Comparison of ENCODE assay signal across 21 cellular contexts in the genomic region with DNA sequence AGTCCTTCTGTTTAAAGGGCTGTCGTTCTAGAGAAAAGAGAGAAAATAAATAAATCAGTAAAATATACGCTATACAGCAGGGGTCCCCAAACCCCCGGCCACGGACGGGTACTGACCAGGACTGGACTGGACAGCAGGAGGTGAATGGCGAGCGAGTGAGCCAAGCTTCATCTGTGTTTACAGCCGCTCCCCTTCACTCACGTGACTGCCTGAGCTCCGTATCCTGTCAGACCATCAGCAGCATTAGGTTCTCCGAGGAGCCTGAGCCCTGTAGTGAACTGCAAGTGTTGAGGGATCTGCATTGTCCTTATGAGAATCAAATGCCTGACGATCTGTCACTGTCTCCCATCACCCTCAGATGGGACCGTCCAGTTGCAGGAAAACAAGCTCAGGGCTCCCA.
DNase-seq lines count a peak whose midpoint lies in the region; ATAC-seq, FAIRE-seq and TF ChIP-seq lines count a peak whose summit lies in the region.
"Had no signal": no experiment of that assay in that cellular context is flagged by ENCODE, and none has a peak within 500 bp of the region (broad histone marks: within the 10 kb centered on the region; RNA-seq: fewer than 3 reads in every experiment).

No MANE protein-coding gene starts in this region.

- ATAC-seq in K562, result peak; percentile 95
- ATAC-seq: activated naive CD8-positive, alpha-beta T cell treated with anti-CD3 and anti-CD28 coated beads, Interleukin-2, amount 50 U/mL, for 24 hours; activated T-helper 17 cell treated with anti-CD3 and anti-CD28 coated beads, Interleukin-2, amount 50 U/mL, for 72 hours; foreskin keratinocyte; stimulated activated naive B cell treated with anti-CD40 and anti-IgM and Interleukin-4, amounts not matched to agents 10 μg/mL and 1 μg/mL and 100 μg/mL, for 72 hours had no signal

- H2BK120ac ChIP-seq in neuronal stem cell (ENCODE audit: low read depth, low read length), result no peak overlapping the region

- H3K79me1 ChIP-seq in neuronal stem cell (ENCODE audit: low read depth, low read length), result no peaks in the 10 kb centered on the region

- no peak overlapping the region for H3K23ac ChIP-seq in neuronal stem cell (ENCODE audit: low read depth, low read length, poor library complexity)

- H3K27me3 ChIP-seq in K562 (ENCODE audit: control insufficient read depth in 2 of 2, insufficient read depth in 2 of 2, low read length in 2 of 2) (peaks cover 7 to 11% of the 10 kb centered on the region in 2 experiments; a peak in 4 of 5 replicates), neuronal stem cell (ENCODE audit: control insufficient read depth in 3 of 3, insufficient read depth in 3 of 3, low read depth in 1 of 3, low read length in 3 of 3) (no peaks in the 10 kb centered on the region)
- H3K27me3 ChIP-seq: BLaER1, foreskin keratinocyte, neutrophil, tibial artery had no signal

- no peak for TF ChIP-seq POLR2A in K562 (conservative IDR thresholded peaks at IDR 0.05)

- no peak for TF ChIP-seq EP300 in K562 (IDR thresholded peaks at IDR 0.05; ENCODE audit: low read length)

- H3K4ac ChIP-seq in neuronal stem cell (ENCODE audit: low read length), result no peak overlapping the region

- peak overlapping the region; percentile 57 for H3K4me2 ChIP-seq in K562 (ENCODE audit: insufficient read depth, low read length)
- H3K4me2 ChIP-seq in neuronal stem cell (ENCODE audit: insufficient read depth, low read length, poor library complexity, severe bottlenecking), result no peak overlapping the region
- H3K4me2 ChIP-seq: BLaER1 had no signal

- H3K9me3 ChIP-seq in K562 (replicated peaks; ENCODE audit: control insufficient read depth, insufficient read depth, low read depth, low read length), result no peaks in the 10 kb centered on the region
- H3K9me3 ChIP-seq in neuronal stem cell (replicated peaks in 1 of 2; ENCODE audit: control insufficient read depth in 2 of 2, insufficient read depth in 1 of 2, low read depth in 1 of 2, low read length in 2 of 2), result no peaks in the 10 kb centered on the region
- H3K9me3 ChIP-seq: BLaER1, neutrophil, tibial artery had no signal

- no peak overlapping the region for H3K14ac ChIP-seq in neuronal stem cell (ENCODE audit: low read length)

- H3K4me3 ChIP-seq in K562 (no peak overlapping the region), neuronal stem cell (ENCODE audit: low read length in 2 of 2) (no peak overlapping the region)
- H3K4me3 ChIP-seq: BLaER1, tibial artery had no signal

- H3K36me3 ChIP-seq in K562 (ENCODE audit: control insufficient read depth, insufficient read depth, low read length) (no peaks in the 10 kb centered on the region), neuronal stem cell (replicated peaks in 1 of 2; ENCODE audit: control insufficient read depth in 2 of 2, insufficient read depth in 2 of 2, low read length in 2 of 2) (no peaks in the 10 kb centered on the region)
- H3K36me3 ChIP-seq: BLaER1, neutrophil, tibial artery had no signal

- H3K27ac ChIP-seq in K562 (ENCODE audit: extremely low read depth, low read depth, low read length) (no peak overlapping the region), neuronal stem cell (replicated peaks; ENCODE audit: low read length) (no peak overlapping the region)
- H3K27ac ChIP-seq: BLaER1, foreskin keratinocyte, neutrophil, tibial artery had no signal

- FAIRE-seq in K562 (lab: Jason Lieb, UNC), result no peak
- FAIRE-seq: bronchial epithelial cell had no signal

- DNase-seq in NCI-H146 (lab: John Stamatoyannopoulos, UW) (peak; percentile 60), NCI-H146 treated with DMSO at 0.1 percent for 48 hours (lab: John Stamatoyannopoulos, UW; ENCODE audit: unreplicated experiment) (no peak), NCI-H748 treated with DMSO at 0.1 percent for 48 hours (lab: John Stamatoyannopoulos, UW) (peak; percentile 7), K562 (ENCODE audit: extremely low read depth in 1 of 4, low spot score in 3 of 4) (peak in 1 of 4 experiments; percentile 60), neuronal stem cell (ENCODE audit: low spot score) (no peak), NCI-H226 (no peak), GM20000 (ENCODE audit: low spot score) (no peak)
- no peak for DNase-seq in stimulated activated CD4-positive, alpha-beta T cell treated with anti-CD3 and anti-CD28 coated beads, Interleukin-2, amount 100 ng/mL, for 24 hours
- DNase-seq: 8988T; activated CD4-positive, CD25-positive, alpha-beta regulatory T cell; activated naive CD8-positive, alpha-beta T cell treated with anti-CD3 and anti-CD28 coated beads, Interleukin-2, amount 50 U/mL, for 24 hours; foreskin keratinocyte; NK-92 treated with Interleukin-12 subunit alpha and Interleukin-12 subunit beta, amount 100 ng/mL, for 24 hours; Right ventricle myocardium superior; stimulated activated CD4-positive, alpha-beta T cell treated with anti-CD3 and anti-CD28 coated beads, Interleukin-15, amount 100 ng/mL, for 24 hours; stimulated activated naive B cell treated with anti-CD40 and anti-IgM and Interleukin-4, amounts not matched to agents 10 μg/mL and 1 μg/mL and 100 μg/mL, for 72 hours; tibial artery had no signal

- POLR2A ChIA-PET in K562 (lab: Yijun Ruan, JAX), result interaction anchor here (0.7 kb wide), 1 partner anchor 21 kb away, joined by 6 read pairs; no protein-coding TSS in a partner anchor

- H3K4me1 ChIP-seq in K562 (replicated peaks in 1 of 2; ENCODE audit: control insufficient read depth in 2 of 2, insufficient read depth in 2 of 2, low read length in 2 of 2) (peaks cover 0 to 3% of the 10 kb centered on the region in 2 experiments; a peak in 3 of 5 replicates), neuronal stem cell (ENCODE audit: control insufficient read depth in 2 of 2, insufficient read depth in 1 of 2, low read depth in 1 of 2, low read length in 2 of 2) (peaks cover 0 to 5% of the 10 kb centered on the region in 2 donors)
- H3K4me1 ChIP-seq: BLaER1, foreskin keratinocyte, tibial artery had no signal

- WGBS in K562 (ENCODE audit: insufficient coverage, low coverage, missing lambda C conversion rate), result under 1% methylated on average over 13 of the region's 13 CpGs
- no CpG with 5 or more reads among the region's 13 CpGs for WGBS in neuronal stem cell (ENCODE audit: extremely low coverage in 2 of 2, insufficient read length in 2 of 2, insufficient replicate concordance in 1 of 2), 2 donors

- H3K79me2 ChIP-seq in K562 (ENCODE audit: control insufficient read depth, insufficient read depth, low read length), result no peaks in the 10 kb centered on the region

- H2BK12ac ChIP-seq in neuronal stem cell (ENCODE audit: low read length), result no peak overlapping the region

- H2AFZ ChIP-seq in K562 (ENCODE audit: low read depth, low read length) (0 out of 2 replicates have a peak overlapping the region, but pooled peaks have one; percentile 11), neuronal stem cell (ENCODE audit: low read length) (no peak overlapping the region)

- no peak overlapping the region for H2BK5ac ChIP-seq in neuronal stem cell (ENCODE audit: low read length)

- H4K20me1 ChIP-seq in K562 (replicated peaks; ENCODE audit: control insufficient read depth, insufficient read depth, low read length), result no peaks in the 10 kb centered on the region
- H4K20me1 ChIP-seq: BLaER1 had no signal

- TF ChIP-seq RAD21 in K562 (CRISPR knock-in tag; conservative IDR thresholded peaks at IDR 0.05 in 1 of 2, IDR thresholded peaks at IDR 0.05 in 1 of 2), result no peak

- no peak overlapping the region for H4K91ac ChIP-seq in neuronal stem cell (ENCODE audit: low read depth, low read length, poor library complexity)

- peak overlapping the region; percentile 35 for H3K18ac ChIP-seq in neuronal stem cell (ENCODE audit: low read length)

- H3K9me1 ChIP-seq in K562 (ENCODE audit: control insufficient read depth, insufficient read depth, low read length), result no peaks in the 10 kb centered on the region

- peak in 1 of 3 experiments; percentile 17; a peak in 1 of 6 replicates for TF ChIP-seq CTCF in K562 (IDR thresholded peaks at IDR 0.05 in 2 of 3, conservative IDR thresholded peaks at IDR 0.05 in 1 of 3; ENCODE audit: insufficient read depth in 2 of 3, low read depth in 1 of 3, low read length in 3 of 3)
- TF ChIP-seq CTCF in GM20000 (IDR thresholded peaks at IDR 0.05; ENCODE audit: extremely low read depth, missing control alignments), result no peak

- no TSS peak for BruUV-seq in K562 (replicated peaks; lab: Mats Ljungman, UMichigan)

- CTCF ChIA-PET in K562 (lab: Yijun Ruan, JAX; ENCODE audit: low intra/inter-chr PET ratio), result no interaction called here

- no peak overlapping the region for H4K8ac ChIP-seq in neuronal stem cell (ENCODE audit: low read depth, low read length)

- H2AK5ac ChIP-seq in neuronal stem cell (ENCODE audit: low read depth, low read length), result no peak overlapping the region

- in situ Hi-C loops in K562 (cut with MboI), result no loop called here

- intact Hi-C loops in K562 (cut with micrococcal nuclease), result no loop called here

- peak overlapping the region in 1 of 2 experiments; percentile 73; a peak in 2 of 4 replicates for H3K9ac ChIP-seq in K562 (ENCODE audit: insufficient read depth in 1 of 2, low read depth in 2 of 2, low read length in 2 of 2)
- peak overlapping the region; percentile 50 for H3K9ac ChIP-seq in neuronal stem cell (ENCODE audit: low read depth, low read length, poor library complexity)
- H3K9ac ChIP-seq: BLaER1 had no signal

- H2BK15ac ChIP-seq in neuronal stem cell (ENCODE audit: low read length), result no peak overlapping the region

TF ChIP-seq in K562, 482 proteins besides CTCF, POLR2A, EP300 and RAD21 (continues in another document):
- TF ChIP-seq MED1 (CRISPR knock-in tag; IDR thresholded peaks at IDR 0.05; ENCODE audit: borderline replicate concordance) (no peak), MEIS2 (IDR thresholded peaks at IDR 0.05; ENCODE audit: partially characterized antibody) (peak; percentile 65), CCAR2 (IDR thresholded peaks at IDR 0.05; ENCODE audit: low read depth, low read length) (no peak), HMGN3 (IDR thresholded peaks at IDR 0.05; ENCODE audit: borderline replicate concordance, extremely low read depth, insufficient read length, low read depth, low read length) (no peak)
- TF ChIP-seq, protein P1, sequence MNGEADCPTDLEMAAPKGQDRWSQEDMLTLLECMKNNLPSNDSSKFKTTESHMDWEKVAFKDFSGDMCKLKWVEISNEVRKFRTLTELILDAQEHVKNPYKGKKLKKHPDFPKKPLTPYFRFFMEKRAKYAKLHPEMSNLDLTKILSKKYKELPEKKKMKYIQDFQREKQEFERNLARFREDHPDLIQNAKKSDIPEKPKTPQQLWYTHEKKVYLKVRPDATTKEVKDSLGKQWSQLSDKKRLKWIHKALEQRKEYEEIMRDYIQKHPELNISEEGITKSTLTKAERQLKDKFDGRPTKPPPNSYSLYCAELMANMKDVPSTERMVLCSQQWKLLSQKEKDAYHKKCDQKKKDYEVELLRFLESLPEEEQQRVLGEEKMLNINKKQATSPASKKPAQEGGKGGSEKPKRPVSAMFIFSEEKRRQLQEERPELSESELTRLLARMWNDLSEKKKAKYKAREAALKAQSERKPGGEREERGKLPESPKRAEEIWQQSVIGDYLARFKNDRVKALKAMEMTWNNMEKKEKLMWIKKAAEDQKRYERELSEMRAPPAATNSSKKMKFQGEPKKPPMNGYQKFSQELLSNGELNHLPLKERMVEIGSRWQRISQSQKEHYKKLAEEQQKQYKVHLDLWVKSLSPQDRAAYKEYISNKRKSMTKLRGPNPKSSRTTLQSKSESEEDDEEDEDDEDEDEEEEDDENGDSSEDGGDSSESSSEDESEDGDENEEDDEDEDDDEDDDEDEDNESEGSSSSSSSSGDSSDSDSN (IDR thresholded peaks at IDR 0.05; ENCODE audit: borderline replicate concordance in 1 of 2, low read depth in 2 of 2, low read length in 2 of 2), result no peak

Comparison
In these comparisons a context has a peak if more than half of its experiments do, and no peak if none do; other contexts are left out.
1. DNase-seq: peak in NCI-H146 (single experiment) and NCI-H748 treated with DMSO at 0.1 percent for 48 hours (single experiment); none in NCI-H146 treated with DMSO at 0.1 percent for 48 hours (single experiment), neuronal stem cell (single experiment), stimulated activated CD4-positive, alpha-beta T cell treated with anti-CD3 and anti-CD28 coated beads, Interleukin-2, amount 100 ng/mL, for 24 hours (0 of 2), NCI-H226 (single experiment) and GM20000 (single experiment).